9 cellular contexts compared by ENCODE assay signal in genomic region chr2:74513605-74514367, GRCh38. TPM values are rescaled to one million over a fixed set of nuclear protein-coding genes. Genes with fewer than 3 reads are reported as not detected.
A peak's percentile ranks its signal among the peaks of the same experiment; 100 is the strongest.
DNase-seq lines count a peak whose midpoint lies in the region; ATAC-seq and TF ChIP-seq lines count a peak whose summit lies in the region.
"Had no signal": no experiment of that assay in that cellular context is flagged by ENCODE, and none has a peak within 500 bp of the region (broad histone marks: within the 10 kb centered on the region; RNA-seq: fewer than 3 reads in every experiment).

No MANE protein-coding gene starts in this region.

- ATAC-seq in HG03571 (IDR thresholded peaks at IDR 0.05; ENCODE audit: unreplicated experiment) (no peak), GM19035 (IDR thresholded peaks at IDR 0.05; ENCODE audit: unreplicated experiment) (no peak)

- no peak overlapping the region for H4K91ac ChIP-seq in trophoblast cell (ENCODE audit: low read depth, low read length)

- peak overlapping the region; percentile 63 for H3K4me2 ChIP-seq in smooth muscle cell
- H3K4me2 ChIP-seq in trophoblast cell (ENCODE audit: low read length), result no peak overlapping the region

- H3K4me1 Mint-ChIP-seq in chondrocyte (ENCODE audit: low read depth), result peaks cover 7% of the 10 kb centered on the region

- no peak overlapping the region for H4K8ac ChIP-seq in trophoblast cell (ENCODE audit: low read depth, low read length)

- H3K4me3 ChIP-seq in smooth muscle cell (peak overlapping the region; percentile 13), trophoblast cell (ENCODE audit: low read depth, low read length) (no peak overlapping the region)

- H4K12ac ChIP-seq in trophoblast cell (ENCODE audit: low read depth, low read length), result no peak overlapping the region

- H3K27me3 Mint-ChIP-seq in chondrocyte (ENCODE audit: low read depth), result peaks cover 66% of the 10 kb centered on the region

- no peaks in the 10 kb centered on the region for H4K20me1 ChIP-seq in smooth muscle cell (ENCODE audit: low read depth)

- peaks cover 17% of the 10 kb centered on the region for H3K4me1 ChIP-seq in smooth muscle cell (ENCODE audit: low read depth)
- peaks cover 6 to 10% of the 10 kb centered on the region in 2 experiments for H3K4me1 ChIP-seq in trophoblast cell (ENCODE audit: control insufficient read depth in 1 of 2, insufficient read depth in 2 of 2, low read length in 2 of 2)

- no peak overlapping the region for H3K4me3 Mint-ChIP-seq in chondrocyte (ENCODE audit: unreplicated experiment)

- no peak overlapping the region for H3K18ac ChIP-seq in trophoblast cell (ENCODE audit: low read length)

- H3K9me3 ChIP-seq in smooth muscle cell (replicated peaks; ENCODE audit: low read depth) (no peaks in the 10 kb centered on the region), trophoblast cell (ENCODE audit: insufficient read depth, low read depth, low read length) (peaks cover 16% of the 10 kb centered on the region)

- H2AK5ac ChIP-seq in trophoblast cell (ENCODE audit: low read length), result no peak overlapping the region

- no peak overlapping the region for H3K23ac ChIP-seq in trophoblast cell (ENCODE audit: low read length)

- H3K9ac ChIP-seq in smooth muscle cell (ENCODE audit: low read depth) (no peak overlapping the region), trophoblast cell (ENCODE audit: low read length) (no peak overlapping the region)

- H3K79me1 ChIP-seq in trophoblast cell (ENCODE audit: low read length), result no peaks in the 10 kb centered on the region

- H3K79me2 ChIP-seq in smooth muscle cell (ENCODE audit: low read depth), result no peaks in the 10 kb centered on the region
- no peaks in the 10 kb centered on the region for H3K79me2 ChIP-seq in trophoblast cell (ENCODE audit: control insufficient read depth, insufficient read depth, low read length, poor library complexity)

- peaks cover 4% of the 10 kb centered on the region for H3F3A ChIP-seq in smooth muscle cell (ENCODE audit: low read depth)

- no peak overlapping the region for H3K27ac Mint-ChIP-seq in chondrocyte (ENCODE audit: unreplicated experiment)

- H2AFZ ChIP-seq in smooth muscle cell (ENCODE audit: low read depth) (no peak overlapping the region), trophoblast cell (ENCODE audit: insufficient read depth, low read length, poor library complexity) (no peak overlapping the region)

- no peaks in the 10 kb centered on the region for H3K36me3 ChIP-seq in smooth muscle cell (ENCODE audit: low read depth)
- no peaks in the 10 kb centered on the region for H3K36me3 ChIP-seq in trophoblast cell (ENCODE audit: control insufficient read depth in 1 of 2, insufficient read depth in 2 of 2, low read length in 2 of 2)

- H2BK12ac ChIP-seq in trophoblast cell (ENCODE audit: low read length), result no peak overlapping the region

- H2BK120ac ChIP-seq in trophoblast cell (ENCODE audit: insufficient read depth, low read length, poor library complexity), result no peak overlapping the region

- DNase-seq in NCI-H1417 (lab: John Stamatoyannopoulos, UW), result peak in 2 of 3 experiments; percentile 60 to 65
- DNase-seq in NCI-H1417 treated with DMSO at 0.1 percent for 48 hours (lab: John Stamatoyannopoulos, UW), result no peak
- DNase-seq in NCI-H748 (lab: John Stamatoyannopoulos, UW; ENCODE audit: unreplicated experiment), result peak; percentile 69
- DNase-seq in chondrocyte (ENCODE audit: low spot score), result peak; percentile 69
- no peak for DNase-seq in smooth muscle cell (lab: John Stamatoyannopoulos, UW; ENCODE audit: unreplicated experiment)
- DNase-seq in trophoblast cell, result no peak

- TF ChIP-seq CTCF in chondrocyte (IDR thresholded peaks at IDR 0.05) (no peak), smooth muscle cell (IDR thresholded peaks at IDR 0.05; ENCODE audit: borderline replicate concordance, insufficient read depth, poor library complexity, severe bottlenecking) (no peak)

- H3K27me3 ChIP-seq in smooth muscle cell (ENCODE audit: low read depth), result peaks cover 92% of the 10 kb centered on the region
- H3K27me3 ChIP-seq in trophoblast cell (ENCODE audit: insufficient read depth, low read length), result peaks cover 77% of the 10 kb centered on the region

- 5% methylated on average over 45 of the region's 52 CpGs for WGBS in smooth muscle cell (ENCODE audit: low lambda C conversion rate)
- no CpG with 5 or more reads among the region's 52 CpGs for WGBS in trophoblast cell (ENCODE audit: extremely low coverage, insufficient coverage, insufficient read length)

- H3K27ac ChIP-seq in smooth muscle cell (ENCODE audit: low read depth), result no peak overlapping the region
- H3K27ac ChIP-seq in trophoblast cell (ENCODE audit: low read depth, low read length), result no peak overlapping the region

- H2BK5ac ChIP-seq in trophoblast cell (ENCODE audit: low read depth, low read length, poor library complexity), result no peak overlapping the region

- no peak overlapping the region for H3K14ac ChIP-seq in trophoblast cell (ENCODE audit: low read length)

- H3K36me3 Mint-ChIP-seq in chondrocyte (ENCODE audit: low read depth), result no peaks in the 10 kb centered on the region

- no peak overlapping the region for H3K4ac ChIP-seq in trophoblast cell (ENCODE audit: low read depth, low read length)

- H3K9me3 Mint-ChIP-seq in chondrocyte (ENCODE audit: low read depth), result no peaks in the 10 kb centered on the region

RNA-seq across cellular contexts. Expression of gene TLX2, which starts 0.5 kb away (rescaled TPM):
- total RNA-seq in chondrocyte (0.10 TPM in 1 of 3 replicates, not detected in the others), smooth muscle cell (not detected in 2 replicates)
- 0.80 TPM in 1 of 2 replicates, not detected in the other for polyA plus RNA-seq in smooth muscle cell
- polyA plus RNA-seq in trophoblast cell (2013), result not detected in 2 replicates
- total RNA-seq: frontal cortex had no signal

RNA-seq across cellular contexts. Expression of gene PCGF1, which starts 6.3 kb away (rescaled TPM):
- total RNA-seq in chondrocyte (26.1 to 30.7 TPM (median 30.0 TPM) in 3 replicates), smooth muscle cell (19.1 and 23.7 TPM in 2 replicates)
- 29.3 and 34.3 TPM in 2 replicates for polyA plus RNA-seq in smooth muscle cell
- polyA plus RNA-seq in trophoblast cell (2013), result 11.2 and 11.5 TPM in 2 replicates

RNA-seq across cellular contexts. Expression of gene DQX1, which starts 12.2 kb away (rescaled TPM):
- 0.34 TPM in 1 of 3 replicates, not detected in the others for total RNA-seq in chondrocyte
- 0.09 and 0.27 TPM in 2 replicates for total RNA-seq in smooth muscle cell
- 0.57 TPM in 1 of 2 replicates, not detected in the other for polyA plus RNA-seq in smooth muscle cell
- polyA plus RNA-seq in trophoblast cell (2013), result 0.68 and 0.85 TPM in 2 replicates
- total RNA-seq: frontal cortex had no signal

RNA-seq across cellular contexts. Expression of gene LBX2, which starts 14.4 kb away (rescaled TPM):
- 0.90 to 2.3 TPM (median 1.3 TPM) in 3 replicates for total RNA-seq in chondrocyte
- total RNA-seq in smooth muscle cell, result 1.7 and 2.4 TPM in 2 replicates
- polyA plus RNA-seq in smooth muscle cell, result 1.5 and 1.6 TPM in 2 replicates
- polyA plus RNA-seq in trophoblast cell (2013), result 0.58 and 0.68 TPM in 2 replicates
- total RNA-seq: frontal cortex had no signal

RNA-seq across cellular contexts. Expression of gene AUP1, which starts 15.7 kb away (rescaled TPM):
- 76.8 to 94.3 TPM (median 79.8 TPM) in 3 replicates for total RNA-seq in chondrocyte
- total RNA-seq in smooth muscle cell, result 83.4 and 104 TPM in 2 replicates
- 138 and 170 TPM in 2 replicates for polyA plus RNA-seq in smooth muscle cell
- 103 and 107 TPM in 2 replicates for polyA plus RNA-seq in trophoblast cell (2013)

Comparison
In these comparisons a context has a peak if more than half of its experiments do, and no peak if none do; other contexts are left out.
1. DNase-seq: peak in NCI-H1417 (2 of 3), NCI-H748 (single experiment) and chondrocyte (single experiment); none in NCI-H1417 treated with DMSO at 0.1 percent for 48 hours (single experiment), smooth muscle cell (single experiment) and trophoblast cell (0 of 2).